In genomic region chr10:121927361-121927840, GRCh38 we compare ENCODE assay signal across 1 cellular context.
TF ChIP-seq lines count a peak whose summit lies in the region.

No MANE protein-coding gene starts in this region.

TF ChIP-seq in GM23338, 12 proteins besides CTCF, POLR2A, EP300 and RAD21 (continued from another document):
- TF ChIP-seq REST (IDR thresholded peaks at IDR 0.05; ENCODE audit: unreplicated experiment) (no peak), NANOG (IDR thresholded peaks at IDR 0.05; ENCODE audit: borderline replicate concordance) (no peak), JUNB (IDR thresholded peaks at IDR 0.05; ENCODE audit: unreplicated experiment) (no peak), STAT1 (IDR thresholded peaks at IDR 0.05; ENCODE audit: unreplicated experiment) (no peak)
